29 cellular contexts compared by ENCODE assay signal in the genomic region with DNA sequence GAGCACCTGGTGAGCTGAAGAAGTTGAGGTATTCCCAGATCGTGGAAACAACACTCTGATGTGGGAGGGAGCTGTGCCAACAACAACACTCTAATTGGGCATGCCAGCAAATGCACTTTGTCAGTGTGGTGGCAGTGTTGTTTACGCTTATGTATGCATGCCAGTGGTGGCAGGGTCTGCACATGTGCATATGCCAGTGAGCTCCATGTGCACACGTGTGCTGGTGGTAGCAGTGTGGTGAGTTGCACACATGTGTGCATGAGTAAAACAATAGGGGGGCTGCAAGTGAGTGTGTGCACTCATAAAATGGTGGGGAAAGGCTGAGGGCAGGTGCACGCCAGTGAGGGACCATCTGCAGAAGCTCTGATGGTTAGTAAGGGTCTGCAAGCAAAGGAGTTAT.
"Had no signal": no experiment of that assay in that cellular context is flagged by ENCODE, and none has a peak within 500 bp of the region (broad histone marks: within the 10 kb centered on the region; RNA-seq: fewer than 3 reads in every experiment).

No MANE protein-coding gene starts in this region.

- H3K9me3 ChIP-seq: ovary, thoracic aorta, thyroid gland, upper lobe of left lung, vagina had no signal

- H3K4me1 ChIP-seq: parathyroid adenoma, psoas muscle, stomach, thyroid gland, tibial nerve, upper lobe of left lung, vagina had no signal

- H3K36me3 ChIP-seq: ovary, stomach, thoracic aorta, thyroid gland, tibial nerve, upper lobe of left lung, vagina had no signal

- ATAC-seq: naive thymus-derived CD8-positive, alpha-beta T cell; natural killer cell treated with Interleukin-12 subunit alpha and Interleukin-12 subunit beta and Interleukin-15 and Interleukin-18, amount 100 ng/mL, for 72 hours; psoas muscle; right cardiac atrium; sciatic nerve; stimulated activated effector memory CD8-positive, alpha-beta T cell treated with anti-CD3 and anti-CD28 coated beads, Interleukin-12 subunit alpha, Interleukin-12 subunit beta, amount 100 ng/mL, for 72 hours; stimulated activated naive B cell treated with anti-CD40 and anti-IgM and Interleukin-4, amounts not matched to agents 10 μg/mL and 1 μg/mL and 100 μg/mL, for 72 hours had no signal

- H2AFZ ChIP-seq: parathyroid adenoma had no signal

- H3K4me1 Mint-ChIP-seq: naive thymus-derived CD8-positive, alpha-beta T cell; nephron progenitor cell; neural crest cell; stimulated activated effector memory CD8-positive, alpha-beta T cell treated with anti-CD3 and anti-CD28 coated beads, Interleukin-12 subunit alpha, Interleukin-12 subunit beta, amount 100 ng/mL, for 72 hours; stimulated activated naive B cell treated with anti-CD40 and anti-IgM and Interleukin-4, amounts not matched to agents 10 μg/mL and 1 μg/mL and 100 μg/mL, for 72 hours had no signal

- DNase-seq: naive thymus-derived CD8-positive, alpha-beta T cell; nephron progenitor cell; occipital lobe; ovary; posterior cingulate gyrus; psoas muscle; right cardiac atrium; small intestine; stimulated activated CD4-positive, alpha-beta T cell treated with anti-CD3 and anti-CD28 coated beads, Interleukin-15, amount 100 ng/mL, for 24 hours; stimulated activated CD4-positive, alpha-beta T cell treated with anti-CD3 and anti-CD28 coated beads, Interleukin-2, amount 100 ng/mL, for 24 hours; stimulated activated CD4-positive, alpha-beta T cell treated with anti-CD3 and anti-CD28 coated beads, Interleukin-2, amount 100 ng/mL, for 48 hours; stimulated activated CD4-positive, alpha-beta T cell treated with anti-CD3 and anti-CD28 coated beads, Interleukin-4, amount 100 ng/mL, for 24 hours; stimulated activated naive B cell treated with anti-CD40 and anti-IgM and Interleukin-4, amounts not matched to agents 10 μg/mL and 1 μg/mL and 100 μg/mL, for 72 hours; stimulated activated naive CD4-positive, alpha-beta T cell treated with Interleukin-2 at 50 U/mL for 16 hours; stomach; thyroid gland; trophoblast cell; upper lobe of left lung had no signal

- H3K27me3 Mint-ChIP-seq: naive thymus-derived CD8-positive, alpha-beta T cell; natural killer cell treated with Interleukin-12 subunit alpha and Interleukin-12 subunit beta and Interleukin-15 and Interleukin-18, amount 100 ng/mL, for 72 hours; progenitor cell of endocrine pancreas; stimulated activated naive B cell treated with anti-CD40 and anti-IgM and Interleukin-4, amounts not matched to agents 10 μg/mL and 1 μg/mL and 100 μg/mL, for 72 hours; stimulated activated naive CD8-positive, alpha-beta T cell treated with anti-CD3 and anti-CD28 coated beads, Interleukin-15, Interleukin-2, amounts not matched to agents 100 ng/mL and 50 ng/mL, for 24 hours had no signal

- H3K4me3 Mint-ChIP-seq: naive thymus-derived CD8-positive, alpha-beta T cell; natural killer cell treated with Interleukin-12 subunit alpha and Interleukin-12 subunit beta and Interleukin-15 and Interleukin-18, amount 100 ng/mL, for 72 hours; nephron progenitor cell; neural crest cell; stimulated activated effector memory CD8-positive, alpha-beta T cell treated with anti-CD3 and anti-CD28 coated beads, Interleukin-12 subunit alpha, Interleukin-12 subunit beta, amount 100 ng/mL, for 72 hours; stimulated activated naive B cell treated with anti-CD40 and anti-IgM and Interleukin-4, amounts not matched to agents 10 μg/mL and 1 μg/mL and 100 μg/mL, for 72 hours; stimulated activated naive CD8-positive, alpha-beta T cell treated with anti-CD3 and anti-CD28 coated beads, Interleukin-15, Interleukin-2, amounts not matched to agents 100 ng/mL and 50 ng/mL, for 24 hours had no signal

- H3K27me3 ChIP-seq: ovary, stomach, thyroid gland, tibial nerve, upper lobe of left lung, vagina had no signal

- H3K36me3 Mint-ChIP-seq: natural killer cell treated with Interleukin-12 subunit alpha and Interleukin-12 subunit beta and Interleukin-15 and Interleukin-18, amount 100 ng/mL, for 72 hours; stimulated activated effector memory CD8-positive, alpha-beta T cell treated with anti-CD3 and anti-CD28 coated beads, Interleukin-12 subunit alpha, Interleukin-12 subunit beta, amount 100 ng/mL, for 72 hours; stimulated activated naive B cell treated with anti-CD40 and anti-IgM and Interleukin-4, amounts not matched to agents 10 μg/mL and 1 μg/mL and 100 μg/mL, for 72 hours had no signal

- H3K27ac ChIP-seq: ovary, parathyroid adenoma, psoas muscle, stomach, thoracic aorta, thyroid gland, tibial nerve, upper lobe of left lung, vagina had no signal

- H3K27ac Mint-ChIP-seq: naive thymus-derived CD8-positive, alpha-beta T cell; natural killer cell treated with Interleukin-12 subunit alpha and Interleukin-12 subunit beta and Interleukin-15 and Interleukin-18, amount 100 ng/mL, for 72 hours; nephron progenitor cell; progenitor cell of endocrine pancreas; stimulated activated effector memory CD8-positive, alpha-beta T cell treated with anti-CD3 and anti-CD28 coated beads, Interleukin-12 subunit alpha, Interleukin-12 subunit beta, amount 100 ng/mL, for 72 hours; stimulated activated naive B cell treated with anti-CD40 and anti-IgM and Interleukin-4, amounts not matched to agents 10 μg/mL and 1 μg/mL and 100 μg/mL, for 72 hours; stimulated activated naive CD8-positive, alpha-beta T cell treated with anti-CD3 and anti-CD28 coated beads, Interleukin-15, Interleukin-2, amounts not matched to agents 100 ng/mL and 50 ng/mL, for 24 hours had no signal

- FAIRE-seq: small intestine, urothelium cell line had no signal

- H3K79me2 ChIP-seq: parathyroid adenoma had no signal

- H3K4me3 ChIP-seq: ovary, psoas muscle, stomach, thoracic aorta, thyroid gland, tibial nerve, upper lobe of left lung, vagina had no signal

- H3K9ac ChIP-seq: parathyroid adenoma had no signal
